ENCODE assay signal across 8 cellular contexts in genomic region chr4:145099653-145100052, GRCh38. TPM values are rescaled to one million over a fixed set of nuclear protein-coding genes. Genes with fewer than 3 reads are reported as not detected.
DNase-seq lines count a peak whose midpoint lies in the region; ATAC-seq, FAIRE-seq and TF ChIP-seq lines count a peak whose summit lies in the region.

No MANE protein-coding gene starts in this region.

- TF ChIP-seq POLR2A in HepG2 (IDR thresholded peaks at IDR 0.05; ENCODE audit: insufficient read depth in 1 of 2, low read depth in 2 of 2, low read length in 2 of 2): no peak
- no peak for TF ChIP-seq POLR2A in right lobe of liver (IDR thresholded peaks at IDR 0.05)
- TF ChIP-seq POLR2A in vagina (IDR thresholded peaks at IDR 0.05): no peak

- H3K9me3 ChIP-seq in HepG2 (ENCODE audit: low read length) (peaks cover 3% of the 10 kb centered on the region; the same call in 1 of the 2 replicates), right lobe of liver (no peaks in the 10 kb centered on the region), iPS-18c (ENCODE audit: control insufficient read depth, insufficient read depth, low read length) (no peaks in the 10 kb centered on the region), vagina (no peaks in the 10 kb centered on the region)

- TF ChIP-seq RAD21 in HepG2 (CRISPR knock-in tag; IDR thresholded peaks at IDR 0.05): no peak

- 6% methylated on average over 5 of the region's 5 CpGs for WGBS in HepG2 (ENCODE audit: low lambda C conversion rate)
- 26% methylated on average over 5 of the region's 5 CpGs for WGBS in right lobe of liver (ENCODE audit: insufficient coverage, low coverage, low lambda C conversion rate, missing lambda C conversion rate)

- no peak for FAIRE-seq in HepG2 (lab: Jason Lieb, UNC)

- H3K27me3 ChIP-seq in HepG2 (ENCODE audit: control insufficient read depth in 1 of 2, insufficient read depth in 2 of 2, low read length in 2 of 2) (no peaks in the 10 kb centered on the region; a peak in 1 of 5 replicates), right lobe of liver (no peaks in the 10 kb centered on the region), vagina (no peaks in the 10 kb centered on the region)

- intact Hi-C loops in HepG2 (cut with micrococcal nuclease; ENCODE audit: unreplicated experiment) (loop anchor here (2.0 to 10.0 kb wide), 2 partner anchors 79 to 925 kb away; no protein-coding TSS in a partner anchor), right lobe of liver (cut with DNase I) (no loop called here), vagina (cut with DNase I) (no loop called here)

- H2AFZ ChIP-seq in HepG2 (ENCODE audit: low read length): no peak overlapping the region

- TF ChIP-seq EP300 in HepG2 (IDR thresholded peaks at IDR 0.05; ENCODE audit: low read depth in 2 of 2, low read length in 2 of 2): no peak
- no peak for TF ChIP-seq EP300 in HepG2 (CRISPR knock-in tag; IDR thresholded peaks at IDR 0.05; ENCODE audit: borderline replicate concordance)

- peaks cover 15% of the 10 kb centered on the region; the same call in 1 of the 2 replicates for H4K20me1 ChIP-seq in HepG2 (ENCODE audit: insufficient read depth, low read length)

- peaks cover 87% of the 10 kb centered on the region for H3K79me2 ChIP-seq in HepG2 (ENCODE audit: insufficient read depth, low read length)

- H3K27ac ChIP-seq in HepG2 (ENCODE audit: extremely low read length, insufficient read depth, low read length) (no peak overlapping the region), right lobe of liver (no peak overlapping the region), vagina (no peak overlapping the region)

- TF ChIP-seq CTCF in HepG2 (CRISPR knock-in tag; IDR thresholded peaks at IDR 0.05) (no peak), right lobe of liver (IDR thresholded peaks at IDR 0.05) (no peak), WI38 (IDR thresholded peaks at IDR 0.05; ENCODE audit: low read depth, low read length) (no peak), vagina (IDR thresholded peaks at IDR 0.05) (no peak)

- POLR2A ChIA-PET in HepG2 (lab: Yijun Ruan, JAX): interaction anchor here (2.0 kb wide), 1 partner anchor 16 kb away, joined by 8 read pairs; no protein-coding TSS in a partner anchor

- ATAC-seq in HepG2: no peak
- no peak for ATAC-seq in right lobe of liver
- ATAC-seq in HG02678 (IDR thresholded peaks at IDR 0.05; ENCODE audit: unreplicated experiment): no peak
- ATAC-seq in HG03159 (IDR thresholded peaks at IDR 0.05; ENCODE audit: unreplicated experiment): no peak
- ATAC-seq in HG02623 (IDR thresholded peaks at IDR 0.05; ENCODE audit: unreplicated experiment): no peak

- BruUV-seq in HepG2 (replicated peaks; lab: Mats Ljungman, UMichigan): no TSS peak

- DNase-seq in HepG2 (ENCODE audit: low spot score) (peak; percentile 19), right lobe of liver (no peak), vagina (ENCODE audit: extremely low spot score in 2 of 2) (no peak)

- H3K4me1 ChIP-seq in HepG2 (ENCODE audit: insufficient read depth, low read length) (peaks cover 47% of the 10 kb centered on the region), right lobe of liver (peaks cover 0 to 31% (median 14%) of the 10 kb centered on the region in 4 donors), vagina (peaks cover 55% of the 10 kb centered on the region)

- H3K36me3 ChIP-seq in HepG2 (replicated peaks in 1 of 2; ENCODE audit: control insufficient read depth in 1 of 2, insufficient read depth in 2 of 2, low read length in 2 of 2) (peaks cover 0 to 16% of the 10 kb centered on the region in 2 experiments; a peak in 3 of 5 replicates), right lobe of liver (peaks cover 0 to 13% (median 0%) of the 10 kb centered on the region in 4 donors), vagina (peaks cover 0 to 16% of the 10 kb centered on the region in 2 donors)

- H3K4me3 ChIP-seq in HepG2 (replicated peaks in 1 of 3; ENCODE audit: insufficient read depth in 1 of 3, low read depth in 2 of 3, low read length in 3 of 3) (peak overlapping the region; percentile 71 to 91 (median 85); a peak in 5 of 6 replicates), right lobe of liver (peak overlapping the region in 1 of 3 donors; percentile 74), WI38 (ENCODE audit: low read depth, low read length) (peak overlapping the region; percentile 88), iPS-18c (ENCODE audit: insufficient read depth, low read depth, low read length) (0 out of 2 replicates have a peak overlapping the region, but pooled peaks have one; percentile 85), vagina (peak overlapping the region; percentile 77 to 91)

- in situ Hi-C loops in HepG2 (cut with HindIII; ENCODE audit: extremely low pct_ligation_motif_present, low pct_unique_long_range_greater_than_20kb): loop anchor here (25.0 kb wide), 1 partner anchor 1587 kb away; the partner anchor contains the start of gene SMARCA5

- CTCF ChIA-PET in HepG2 (lab: Yijun Ruan, JAX; ENCODE audit: low intra/inter-chr PET ratio, low total read pairs): no interaction called here

- peak overlapping the region; percentile 72 for H3K4me2 ChIP-seq in HepG2 (ENCODE audit: low read depth, low read length)

- H3K9ac ChIP-seq in HepG2 (ENCODE audit: insufficient read depth, low read depth, low read length): peak overlapping the region; percentile 94

TF ChIP-seq in HepG2, 621 proteins besides CTCF, POLR2A, EP300 and RAD21 (continues in another document):
- TF ChIP-seq FOSL2 (CRISPR knock-in tag; IDR thresholded peaks at IDR 0.05): no peak
- TF ChIP-seq SOX5 (CRISPR knock-in tag; IDR thresholded peaks at IDR 0.05; ENCODE audit: borderline replicate concordance): peak; percentile 65; the same call in 1 of the 2 replicates
- TF ChIP-seq SOX13 (IDR thresholded peaks at IDR 0.05): no peak
- TF ChIP-seq SOX13 (CRISPR knock-in tag; conservative IDR thresholded peaks at IDR 0.05 in 1 of 2, IDR thresholded peaks at IDR 0.05 in 1 of 2): peak in 1 of 2 experiments; percentile 76; a peak in 2 of 4 replicates
- peak; percentile 45; the same call in 1 of the 2 replicates for TF ChIP-seq TFAP4 (IDR thresholded peaks at IDR 0.05; ENCODE audit: borderline replicate concordance, low read depth)

RNA-seq across cellular contexts. Expression of gene ABCE1, which starts 1.5 kb away (rescaled TPM):
- 139 and 226 TPM in 2 replicates for total RNA-seq in HepG2 (2016; rRNA removed; fragmentation: Illumina TruSeq; extraction: Trizol)
- 12.4 and 15.6 TPM in 2 replicates for total RNA-seq in HepG2 (2016; cell fraction: cytosol; rRNA removed; fragmentation: Illumina TruSeq; extraction: Trizol; ENCODE audit: low read depth)
- total RNA-seq in HepG2 (2016; cell fraction: insoluble cytoplasmic fraction; rRNA removed; fragmentation: Illumina TruSeq; extraction: Trizol): 135 and 236 TPM in 2 replicates
- 35.0 and 36.7 TPM in 2 replicates for total RNA-seq in HepG2 (2016; cell fraction: membrane; rRNA removed; fragmentation: Illumina TruSeq; extraction: Trizol)
- 101 TPM in 2 replicates for total RNA-seq in HepG2 (2016; cell fraction: nucleus; rRNA removed; fragmentation: Illumina TruSeq; extraction: Trizol)
- polyA plus RNA-seq in HepG2 (2011; rRNA removed): 50.4 and 50.8 TPM in 2 replicates
- 29.9 and 40.2 TPM in 2 replicates for polyA plus RNA-seq in HepG2 (2011; cell fraction: cytosol; rRNA removed)
- polyA plus RNA-seq in HepG2 (2011; cell fraction: nucleus; rRNA removed): 46.4 and 64.4 TPM in 2 replicates
- polyA plus RNA-seq in HepG2 (2012): 51.4 and 68.4 TPM in 2 replicates
- polyA plus RNA-seq in HepG2 (2016; cell fraction: cytosol; fragmentation: Illumina TruSeq; extraction: Trizol; ENCODE audit: low read depth): 3.5 and 3.9 TPM in 2 replicates
- polyA plus RNA-seq in HepG2 (2016; cell fraction: insoluble cytoplasmic fraction; fragmentation: Illumina TruSeq; extraction: Trizol; ENCODE audit: low read depth): 137 and 143 TPM in 2 replicates
- polyA plus RNA-seq in HepG2 (2016; cell fraction: membrane; fragmentation: Illumina TruSeq; extraction: Trizol; ENCODE audit: low read depth): 12.4 and 15.0 TPM in 2 replicates
- polyA plus RNA-seq in HepG2 (2016; cell fraction: nucleus; fragmentation: Illumina TruSeq; extraction: Trizol; ENCODE audit: insufficient read depth, low read depth): 82.6 and 86.1 TPM in 2 replicates
- polyA minus RNA-seq in HepG2 (2011; rRNA and poly(A)+ RNA removed; ENCODE audit: low replicate concordance): 44.6 and 47.2 TPM in 2 replicates
- 35.7 and 42.2 TPM in 2 replicates for polyA minus RNA-seq in HepG2 (2011; cell fraction: cytosol; rRNA and poly(A)+ RNA removed)
- polyA minus RNA-seq in HepG2 (2011; cell fraction: nucleus; rRNA and poly(A)+ RNA removed): 80.1 and 90.1 TPM in 2 replicates
- total RNA-seq in right lobe of liver: 10 to 100 TPM; 14.4 to 57.7 (median 28.9) TPM
- total RNA-seq in vagina: 47.1 TPM

RNA-seq across cellular contexts. Expression of gene ANAPC10, which starts 1.7 kb away (rescaled TPM):
- 32.7 and 37.8 TPM in 2 replicates for total RNA-seq in HepG2 (2016; rRNA removed; fragmentation: Illumina TruSeq; extraction: Trizol)
- 14.9 and 19.5 TPM in 2 replicates for total RNA-seq in HepG2 (2016; cell fraction: cytosol; rRNA removed; fragmentation: Illumina TruSeq; extraction: Trizol; ENCODE audit: low read depth)
- total RNA-seq in HepG2 (2016; cell fraction: insoluble cytoplasmic fraction; rRNA removed; fragmentation: Illumina TruSeq; extraction: Trizol): 31.2 and 41.0 TPM in 2 replicates
- total RNA-seq in HepG2 (2016; cell fraction: membrane; rRNA removed; fragmentation: Illumina TruSeq; extraction: Trizol): 14.4 and 18.0 TPM in 2 replicates
- total RNA-seq in HepG2 (2016; cell fraction: nucleus; rRNA removed; fragmentation: Illumina TruSeq; extraction: Trizol): 29.5 and 32.6 TPM in 2 replicates
- 16.8 and 21.9 TPM in 2 replicates for polyA plus RNA-seq in HepG2 (2011; rRNA removed)
- 11.0 and 15.0 TPM in 2 replicates for polyA plus RNA-seq in HepG2 (2011; cell fraction: cytosol; rRNA removed)
- 8.3 and 8.9 TPM in 2 replicates for polyA plus RNA-seq in HepG2 (2011; cell fraction: nucleus; rRNA removed)
- 14.6 and 14.9 TPM in 2 replicates for polyA plus RNA-seq in HepG2 (2012)
- polyA plus RNA-seq in HepG2 (2016; cell fraction: cytosol; fragmentation: Illumina TruSeq; extraction: Trizol; ENCODE audit: low read depth): 6.7 and 8.5 TPM in 2 replicates
- polyA plus RNA-seq in HepG2 (2016; cell fraction: insoluble cytoplasmic fraction; fragmentation: Illumina TruSeq; extraction: Trizol; ENCODE audit: low read depth): 40.9 and 44.2 TPM in 2 replicates
- 9.6 and 10.1 TPM in 2 replicates for polyA plus RNA-seq in HepG2 (2016; cell fraction: membrane; fragmentation: Illumina TruSeq; extraction: Trizol; ENCODE audit: low read depth)
- polyA plus RNA-seq in HepG2 (2016; cell fraction: nucleus; fragmentation: Illumina TruSeq; extraction: Trizol; ENCODE audit: insufficient read depth, low read depth): 24.6 and 26.7 TPM in 2 replicates
- 11.6 and 12.2 TPM in 2 replicates for polyA minus RNA-seq in HepG2 (2011; rRNA and poly(A)+ RNA removed; ENCODE audit: low replicate concordance)
- polyA minus RNA-seq in HepG2 (2011; cell fraction: cytosol; rRNA and poly(A)+ RNA removed): 6.0 and 6.2 TPM in 2 replicates
- polyA minus RNA-seq in HepG2 (2011; cell fraction: nucleus; rRNA and poly(A)+ RNA removed): 47.3 and 50.1 TPM in 2 replicates
- total RNA-seq in right lobe of liver: 10 to 100 TPM in 1 of 6 experiments, 1 to 10 TPM in 5; 6.0 to 13.0 (median 8.3) TPM
- 17.4 TPM for total RNA-seq in vagina
